ENCODE assay signal across 19 cellular contexts in genomic region chr10:123517901-123518300, GRCh38.
A peak's percentile ranks its signal among the peaks of the same experiment; 100 is the strongest.
DNase-seq lines count a peak whose midpoint lies in the region; ATAC-seq, FAIRE-seq and TF ChIP-seq lines count a peak whose summit lies in the region.
"Had no signal": no experiment of that assay in that cellular context is flagged by ENCODE, and none has a peak within 500 bp of the region (broad histone marks: within the 10 kb centered on the region; RNA-seq: fewer than 3 reads in every experiment).

No MANE protein-coding gene starts in this region.

- TF ChIP-seq EP300 in H1 (IDR thresholded peaks at IDR 0.05; ENCODE audit: borderline replicate concordance in 1 of 2, low read depth in 2 of 2, low read length in 2 of 2) = no peak

- no peak overlapping the region for H3K56ac ChIP-seq in H1 (replicated peaks; ENCODE audit: insufficient read length, low read depth, low read length)

- no peaks in the 10 kb centered on the region for H3K23me2 ChIP-seq in H1 (ENCODE audit: low read depth, low read length)

- peak; percentile 9 for DNase-seq in activated CD8-positive, alpha-beta memory T cell treated with anti-CD3 and anti-CD28 coated beads for 24 hours
- DNase-seq in activated CD8-positive, alpha-beta memory T cell treated with anti-CD3 and anti-CD28 coated beads, Interleukin-2, amount 50 U/mL, for 48 hours = no peak
- DNase-seq in H1 (ENCODE audit: low read depth in 1 of 2, low spot score in 2 of 2) (no peak), type B pancreatic cell (ENCODE audit: extremely low spot score, unreplicated experiment) (peak; percentile 32), nucleus accumbens (lab: John Stamatoyannopoulos, UW) (no peak), NCI-H1694 (lab: John Stamatoyannopoulos, UW) (no peak)
- DNase-seq: AML-193, DMS 273 treated with DMSO at 0.1 percent for 48 hours, DMS53, DND-41, EL had no signal

- 95% methylated on average over 4 of the region's 4 CpGs; no CpG with 5 or more reads in 1 of the 2 experiments for WGBS in H1 (ENCODE audit: extremely low coverage in 1 of 2, insufficient coverage in 1 of 2, insufficient read length in 1 of 2, insufficient replicate concordance in 2 of 2, low coverage in 1 of 2, low lambda C conversion rate in 2 of 2, missing lambda C conversion rate in 1 of 2), 2 experiments

- no peak overlapping the region for H2BK20ac ChIP-seq in H1 (ENCODE audit: low read length)

- peaks cover 19% of the 10 kb centered on the region for H3K9me3 ChIP-seq in BLaER1
- no peaks in the 10 kb centered on the region for H3K9me3 ChIP-seq in H1 (ENCODE audit: insufficient read depth in 2 of 2, low read depth in 1 of 2, low read length in 1 of 2)
- H3K9me3 ChIP-seq: A549, HAP-1 had no signal

- peaks cover 77% of the 10 kb centered on the region for H3K27me3 Mint-ChIP-seq in type B pancreatic cell

- H3K4me2 ChIP-seq in BLaER1 (peak overlapping the region; percentile 29; the same call in 1 of the 2 replicates), H1 (ENCODE audit: insufficient read depth in 1 of 2, low read depth in 2 of 2, low read length in 2 of 2) (no peak overlapping the region)
- H3K4me2 ChIP-seq: A549 had no signal

- peak overlapping the region; percentile 32; the same call in 1 of the 2 replicates for H3K18ac ChIP-seq in H1 (ENCODE audit: extremely low read depth, low read length)

- no peak overlapping the region for H2AK5ac ChIP-seq in H1 (ENCODE audit: low read depth, low read length)

- no peak overlapping the region for H2BK5ac ChIP-seq in H1 (ENCODE audit: low read depth, low read length)

- H3K27ac ChIP-seq in BLaER1 (no peak overlapping the region), H1 (ENCODE audit: low read depth, low read length) (no peak overlapping the region)
- H3K27ac ChIP-seq: 22Rv1, A549 had no signal

- no peak for ATAC-seq in GM18909 (IDR thresholded peaks at IDR 0.05; ENCODE audit: poor library complexity, unreplicated experiment)
- ATAC-seq: A549; CD8-positive, alpha-beta T cell; GM12878 had no signal

- H4K8ac ChIP-seq in H1 (ENCODE audit: extremely low read depth, insufficient read depth, low read length) = no peak overlapping the region

- no peaks in the 10 kb centered on the region for H3K9me3 Mint-ChIP-seq in type B pancreatic cell
- H3K9me3 Mint-ChIP-seq: CD8-positive, alpha-beta T cell had no signal

- H3K4me3 Mint-ChIP-seq in type B pancreatic cell = no peak overlapping the region
- H3K4me3 Mint-ChIP-seq: CD8-positive, alpha-beta T cell had no signal

- no peak overlapping the region for H2BK15ac ChIP-seq in H1 (ENCODE audit: low read length)

- H3K36me3 ChIP-seq in BLaER1 = no peaks in the 10 kb centered on the region
- no peaks in the 10 kb centered on the region for H3K36me3 ChIP-seq in H1 (ENCODE audit: control insufficient read depth in 2 of 4, insufficient read depth in 4 of 4, low read length in 3 of 4)
- H3K36me3 ChIP-seq: HAP-1 had no signal

- H3K27me3 ChIP-seq in BLaER1 = no peaks in the 10 kb centered on the region
- no peaks in the 10 kb centered on the region for H3K27me3 ChIP-seq in H1 (replicated peaks in 1 of 4; ENCODE audit: control insufficient read depth in 3 of 4, extremely low read depth in 1 of 4, insufficient read depth in 3 of 4, low read length in 3 of 4)

- no peak overlapping the region for H3K9ac ChIP-seq in BLaER1
- no peak overlapping the region for H3K9ac ChIP-seq in H1 (replicated peaks in 1 of 4; ENCODE audit: extremely low read depth in 1 of 4, low read depth in 3 of 4, low read length in 3 of 4)

- no peaks in the 10 kb centered on the region for H3K79me2 ChIP-seq in H1 (ENCODE audit: control insufficient read depth in 1 of 2, insufficient read depth in 2 of 2, low read length in 2 of 2)

- no peak overlapping the region for H3K23ac ChIP-seq in H1 (ENCODE audit: insufficient read length)

- no peak overlapping the region for H3K27ac Mint-ChIP-seq in type B pancreatic cell
- H3K27ac Mint-ChIP-seq: CD8-positive, alpha-beta T cell had no signal

- H4K20me1 ChIP-seq in BLaER1 (no peaks in the 10 kb centered on the region), H1 (replicated peaks in 1 of 2; ENCODE audit: control insufficient read depth in 1 of 2, insufficient read depth in 2 of 2, low read length in 2 of 2) (no peaks in the 10 kb centered on the region)

- TF ChIP-seq CTCF in H1 (IDR thresholded peaks at IDR 0.05; ENCODE audit: control extremely low read depth in 1 of 3, insufficient read depth in 1 of 3, low read depth in 1 of 3, low read length in 3 of 3) = no peak
- no peak for TF ChIP-seq CTCF in type B pancreatic cell (conservative IDR thresholded peaks at IDR 0.05)

- no peak for FAIRE-seq in H1 (lab: Jason Lieb, UNC)
- FAIRE-seq: A549, GM12878, GM19239 had no signal

- no peak for TF ChIP-seq RAD21 in H1 (IDR thresholded peaks at IDR 0.05 in 1 of 2, conservative IDR thresholded peaks at IDR 0.05 in 1 of 2; ENCODE audit: low read depth in 2 of 2, low read length in 2 of 2)

- H3K14ac ChIP-seq in H1 (ENCODE audit: insufficient read length) = no peak overlapping the region

- no peak overlapping the region for H3K4me3 ChIP-seq in BLaER1
- no peak overlapping the region for H3K4me3 ChIP-seq in H1 (ENCODE audit: extremely low read depth in 1 of 4, insufficient read depth in 2 of 4, low read depth in 3 of 4, low read length in 4 of 4)
- H3K4me3 ChIP-seq: A549, GM12878, HAP-1 had no signal

- peak overlapping the region; percentile 50; the same call in 1 of the 2 replicates for H2BK12ac ChIP-seq in H1 (ENCODE audit: low read depth, low read length)

- no peak overlapping the region for H4K91ac ChIP-seq in H1 (replicated peaks; ENCODE audit: insufficient read length, low read length)

- H3K4me1 Mint-ChIP-seq in type B pancreatic cell (ENCODE audit: unreplicated experiment) = peaks cover 14% of the 10 kb centered on the region

- H3K4me1 ChIP-seq in BLaER1 = peaks cover 55% of the 10 kb centered on the region
- peaks cover 2 to 9% (median 8%) of the 10 kb centered on the region in 4 experiments; a peak in 5 of 7 replicates for H3K4me1 ChIP-seq in H1 (replicated peaks in 1 of 4; ENCODE audit: control insufficient read depth in 3 of 4, insufficient read depth in 4 of 4, low read length in 3 of 4)
- H3K4me1 ChIP-seq: A549, HAP-1 had no signal

- H3K4ac ChIP-seq in H1 (replicated peaks; ENCODE audit: insufficient read length, low read depth, low read length) = no peak overlapping the region

- H2AFZ ChIP-seq in H1 (ENCODE audit: low read length) = no peak overlapping the region

- CTCF ChIA-PET in H1 (lab: Charles Lee; ENCODE audit: partially characterized antibody) = interaction anchor here (1.0 kb wide), 1 partner anchor 12 kb away, joined by 4 read pairs; no protein-coding TSS in a partner anchor

- H3K79me1 ChIP-seq in H1 (ENCODE audit: low read depth, low read length) = no peaks in the 10 kb centered on the region

- no peak overlapping the region for H2BK120ac ChIP-seq in H1 (replicated peaks; ENCODE audit: low read depth, low read length)

- POLR2A ChIA-PET in H1 (lab: Charles Lee; ENCODE audit: partially characterized antibody) = no interaction called here

- no peaks in the 10 kb centered on the region for H3K36me3 Mint-ChIP-seq in type B pancreatic cell
- H3K36me3 Mint-ChIP-seq: CD8-positive, alpha-beta T cell had no signal

- no peak for TF ChIP-seq POLR2A in H1 (IDR thresholded peaks at IDR 0.05; ENCODE audit: control extremely low read depth in 1 of 2, low read depth in 2 of 2, low read length in 2 of 2)

- no peak overlapping the region for H4K5ac ChIP-seq in H1 (ENCODE audit: insufficient read length, low read depth, low read length)

TF ChIP-seq in H1, 55 proteins besides CTCF, POLR2A, EP300 and RAD21:
- TF ChIP-seq ZNF274 (IDR thresholded peaks at IDR 0.05; ENCODE audit: borderline replicate concordance, extremely low read depth, low read length) (no peak), NRF1 (IDR thresholded peaks at IDR 0.05; ENCODE audit: low read depth, low read length) (no peak), SRF (IDR thresholded peaks at IDR 0.05; ENCODE audit: low read depth, low read length) (no peak), CBX8 (IDR thresholded peaks at IDR 0.05; ENCODE audit: borderline replicate concordance, low read depth, low read length) (no peak), JUN (IDR thresholded peaks at IDR 0.05; ENCODE audit: low read depth, low read length) (no peak), SP4 (IDR thresholded peaks at IDR 0.05; ENCODE audit: low read length) (no peak), SIN3A (conservative IDR thresholded peaks at IDR 0.05 in 1 of 2, IDR thresholded peaks at IDR 0.05 in 1 of 2; ENCODE audit: low read depth in 1 of 2, low read length in 2 of 2) (no peak), TAF7 (optimal IDR thresholded peaks at IDR 0.05; ENCODE audit: borderline replicate concordance, low read depth, low read length) (no peak), CREB1 (IDR thresholded peaks at IDR 0.05) (no peak), MAFK (IDR thresholded peaks at IDR 0.05; ENCODE audit: low read depth, low read length) (no peak), BRCA1 (IDR thresholded peaks at IDR 0.05; ENCODE audit: low read depth, low read length) (no peak), TCF12 (IDR thresholded peaks at IDR 0.05; ENCODE audit: low read depth, low read length) (no peak), TBP (IDR thresholded peaks at IDR 0.05; ENCODE audit: low read depth, low read length) (no peak), SAP30 (IDR thresholded peaks at IDR 0.05; ENCODE audit: insufficient read depth, insufficient replicate concordance, low read length) (no peak)

Comparison
In these comparisons a context has a peak if more than half of its experiments do, and no peak if none do; other contexts are left out.
1. DNase-seq: peak in activated CD8-positive, alpha-beta memory T cell treated with anti-CD3 and anti-CD28 coated beads for 24 hours (single experiment) and type B pancreatic cell (single experiment); none in activated CD8-positive, alpha-beta memory T cell treated with anti-CD3 and anti-CD28 coated beads, Interleukin-2, amount 50 U/mL, for 48 hours (single experiment), H1 (0 of 2), nucleus accumbens (0 of 56) and NCI-H1694 (single experiment).